ENCODE assay signal across 16 cellular contexts in genomic region chr6:43268348-43268685, GRCh38. TPM values are rescaled to one million over a fixed set of nuclear protein-coding genes. Genes with fewer than 3 reads are reported as not detected.
DNase-seq lines count a peak whose midpoint lies in the region; ATAC-seq, FAIRE-seq and TF ChIP-seq lines count a peak whose summit lies in the region.
"Had no signal": no experiment of that assay in that cellular context is flagged by ENCODE, and none has a peak within 500 bp of the region (broad histone marks: within the 10 kb centered on the region; RNA-seq: fewer than 3 reads in every experiment).

No MANE protein-coding gene starts in this region.

- peak overlapping the region; percentile 27; the same call in 1 of the 2 replicates for H2BK12ac ChIP-seq in H1 (ENCODE audit: low read depth, low read length)

- DNase-seq in NCI-H69 (lab: John Stamatoyannopoulos, UW) (peak; percentile 47), H1 (ENCODE audit: low read depth in 1 of 2, low spot score in 2 of 2) (no peak), mesendoderm (no peak), AG20443 (ENCODE audit: low spot score) (no peak), HuH-7 (ENCODE audit: low spot score) (no peak)
- DNase-seq in activated CD4-positive, alpha-beta T cell treated with anti-CD3 and anti-CD28 coated beads for 4 hours, result no peak
- DNase-seq: activated T-cell treated with anti-CD3 and anti-CD28 coated beads, Interleukin-2, amount 50 U/mL, for 48 hours; CD4-positive, CD25-positive, alpha-beta regulatory T cell; kidney glomerular epithelial cell; NCI-H226; psoas muscle; upper lobe of left lung had no signal

- ATAC-seq in HG03469 (IDR thresholded peaks at IDR 0.05; ENCODE audit: unreplicated experiment), result no peak

- FAIRE-seq in H1 (lab: Jason Lieb, UNC), result no peak

- no peak overlapping the region for H3K18ac ChIP-seq in H1 (ENCODE audit: extremely low read depth, low read length)
- H3K18ac ChIP-seq in mesendoderm (ENCODE audit: low read length), result no peak overlapping the region

- H3K27me3 ChIP-seq in H1 (replicated peaks in 1 of 4; ENCODE audit: control insufficient read depth in 3 of 4, extremely low read depth in 1 of 4, insufficient read depth in 3 of 4, low read length in 3 of 4) (peaks cover 2 to 37% (median 31%) of the 10 kb centered on the region in 4 experiments), mesendoderm (ENCODE audit: insufficient read depth, low read length, poor library complexity) (peaks cover under 1% of the 10 kb centered on the region)

- 0 out of 2 replicates have a peak overlapping the region, but pooled peaks have one; percentile 75 for H2BK15ac ChIP-seq in H1 (ENCODE audit: low read length)
- H2BK15ac ChIP-seq in mesendoderm (replicated peaks; ENCODE audit: low read depth), result no peak overlapping the region

- no peaks in the 10 kb centered on the region for H4K20me1 ChIP-seq in H1 (replicated peaks in 1 of 2; ENCODE audit: control insufficient read depth in 1 of 2, insufficient read depth in 2 of 2, low read length in 2 of 2)

- no peak overlapping the region for H3K56ac ChIP-seq in H1 (replicated peaks; ENCODE audit: insufficient read length, low read depth, low read length)
- peak overlapping the region; percentile 50 for H3K56ac ChIP-seq in mesendoderm (ENCODE audit: low read length)

- H3K79me2 ChIP-seq in H1 (ENCODE audit: control insufficient read depth in 1 of 2, insufficient read depth in 2 of 2, low read length in 2 of 2) (no peaks in the 10 kb centered on the region), mesendoderm (ENCODE audit: control insufficient read depth, insufficient read depth, low read length) (no peaks in the 10 kb centered on the region)

- no peak for TF ChIP-seq POLR2A in H1 (IDR thresholded peaks at IDR 0.05; ENCODE audit: control extremely low read depth in 1 of 2, low read depth in 2 of 2, low read length in 2 of 2)

- H3K14ac ChIP-seq in H1 (ENCODE audit: insufficient read length), result no peak overlapping the region

- H3K4me3 ChIP-seq in H1 (ENCODE audit: extremely low read depth in 1 of 4, insufficient read depth in 2 of 4, low read depth in 3 of 4, low read length in 4 of 4) (no peak overlapping the region), mesendoderm (ENCODE audit: low read length) (no peak overlapping the region)
- H3K4me3 ChIP-seq: psoas muscle, upper lobe of left lung had no signal

- POLR2A ChIA-PET in H1 (lab: Charles Lee; ENCODE audit: partially characterized antibody), result interaction anchor here (0.7 to 2.2 kb wide), 6 partner anchors 9 to 49 kb away, joined by 3 to 5 read pairs (median 5); no protein-coding TSS in a partner anchor

- H2AK5ac ChIP-seq in H1 (ENCODE audit: low read depth, low read length) (0 out of 2 replicates have a peak overlapping the region, but pooled peaks have one; percentile 17), mesendoderm (ENCODE audit: low read length) (peak overlapping the region; percentile 31)

- no peak overlapping the region for H2BK120ac ChIP-seq in H1 (replicated peaks; ENCODE audit: low read depth, low read length)
- H2BK120ac ChIP-seq in mesendoderm (ENCODE audit: low read depth, low read length), result no peak overlapping the region

- no peak overlapping the region for H2AFZ ChIP-seq in H1 (ENCODE audit: low read length)

- peaks cover 3 to 29% (median 17%) of the 10 kb centered on the region in 4 experiments for H3K4me1 ChIP-seq in H1 (replicated peaks in 1 of 4; ENCODE audit: control insufficient read depth in 3 of 4, insufficient read depth in 4 of 4, low read length in 3 of 4)
- peaks cover 11% of the 10 kb centered on the region for H3K4me1 ChIP-seq in mesendoderm (ENCODE audit: control insufficient read depth, low read depth, low read length)

- 74% methylated on average over 3 of the region's 3 CpGs; no CpG with 5 or more reads in 1 of the 2 experiments for WGBS in H1 (ENCODE audit: extremely low coverage in 1 of 2, insufficient coverage in 1 of 2, insufficient read length in 1 of 2, insufficient replicate concordance in 2 of 2, low coverage in 1 of 2, low lambda C conversion rate in 2 of 2, missing lambda C conversion rate in 1 of 2), 2 experiments
- WGBS in mesendoderm (ENCODE audit: extremely low coverage, insufficient coverage, low lambda C conversion rate), result no CpG with 5 or more reads among the region's 3 CpGs

- CTCF ChIA-PET in H1 (lab: Charles Lee; ENCODE audit: partially characterized antibody), result interaction anchor here (0.7 to 9.4 kb wide), 20 partner anchors 9 to 239 kb away, joined by 3 to 78 read pairs (median 4); partner anchors contain the start of gene CRIP3

- 0 out of 2 replicates have a peak overlapping the region, but pooled peaks have one; percentile 6 for H2BK20ac ChIP-seq in H1 (ENCODE audit: low read length)

- no peak overlapping the region for H2BK5ac ChIP-seq in H1 (ENCODE audit: low read depth, low read length)
- H2BK5ac ChIP-seq in mesendoderm (ENCODE audit: low read length), result no peak overlapping the region

- H3K79me1 ChIP-seq in H1 (ENCODE audit: low read depth, low read length) (no peaks in the 10 kb centered on the region), mesendoderm (ENCODE audit: low read length) (no peaks in the 10 kb centered on the region)

- H3K27ac ChIP-seq in H1 (ENCODE audit: low read depth, low read length) (no peak overlapping the region), mesendoderm (ENCODE audit: low read depth, low read length) (no peak overlapping the region), temporal lobe (ENCODE audit: low read depth, low read length) (peak overlapping the region; percentile 70)
- H3K27ac ChIP-seq: KMS-11, psoas muscle, upper lobe of left lung, VCaP had no signal

- H3K36me3 ChIP-seq in H1 (ENCODE audit: control insufficient read depth in 2 of 4, insufficient read depth in 4 of 4, low read length in 3 of 4) (no peaks in the 10 kb centered on the region), mesendoderm (ENCODE audit: control insufficient read depth, insufficient read depth, low read length) (no peaks in the 10 kb centered on the region)
- H3K36me3 ChIP-seq: upper lobe of left lung had no signal

- TF ChIP-seq RAD21 in H1 (IDR thresholded peaks at IDR 0.05 in 1 of 2, conservative IDR thresholded peaks at IDR 0.05 in 1 of 2; ENCODE audit: low read depth in 2 of 2, low read length in 2 of 2), result no peak

- no peak for TF ChIP-seq EP300 in H1 (IDR thresholded peaks at IDR 0.05; ENCODE audit: borderline replicate concordance in 1 of 2, low read depth in 2 of 2, low read length in 2 of 2)

- H4K5ac ChIP-seq in H1 (ENCODE audit: insufficient read length, low read depth, low read length), result no peak overlapping the region
- H4K5ac ChIP-seq in mesendoderm (ENCODE audit: low read length), result no peak overlapping the region

- H3K9ac ChIP-seq in H1 (replicated peaks in 1 of 4; ENCODE audit: extremely low read depth in 1 of 4, low read depth in 3 of 4, low read length in 3 of 4) (no peak overlapping the region), mesendoderm (ENCODE audit: low read length) (no peak overlapping the region)
- H3K9ac ChIP-seq: KMS-11 had no signal

- no peak overlapping the region for H4K8ac ChIP-seq in H1 (ENCODE audit: extremely low read depth, insufficient read depth, low read length)
- no peak overlapping the region for H4K8ac ChIP-seq in mesendoderm (ENCODE audit: low read depth, low read length)

- H3K23me2 ChIP-seq in H1 (ENCODE audit: low read depth, low read length), result peaks cover 4% of the 10 kb centered on the region; the same call in 1 of the 2 replicates

- no peak for TF ChIP-seq CTCF in H1 (IDR thresholded peaks at IDR 0.05; ENCODE audit: control extremely low read depth in 1 of 3, insufficient read depth in 1 of 3, low read depth in 1 of 3, low read length in 3 of 3)

- no peak overlapping the region for H3K23ac ChIP-seq in H1 (ENCODE audit: insufficient read length)
- H3K23ac ChIP-seq in mesendoderm (ENCODE audit: low read length), result no peak overlapping the region

- H3K4me2 ChIP-seq in H1 (ENCODE audit: insufficient read depth in 1 of 2, low read depth in 2 of 2, low read length in 2 of 2) (no peak overlapping the region; a peak in 1 of 4 replicates), mesendoderm (ENCODE audit: low read length) (no peak overlapping the region)
- H3K4me2 ChIP-seq: KMS-11 had no signal

- no peaks in the 10 kb centered on the region for H3K9me3 ChIP-seq in H1 (ENCODE audit: insufficient read depth in 2 of 2, low read depth in 1 of 2, low read length in 1 of 2)
- H3K9me3 ChIP-seq: psoas muscle, upper lobe of left lung had no signal

- H4K91ac ChIP-seq in H1 (replicated peaks; ENCODE audit: insufficient read length, low read length), result no peak overlapping the region

- no peak overlapping the region for H3K4ac ChIP-seq in H1 (replicated peaks; ENCODE audit: insufficient read length, low read depth, low read length)
- H3K4ac ChIP-seq in mesendoderm (ENCODE audit: low read depth, low read length), result no peak overlapping the region

RNA-seq across cellular contexts. Expression of gene TTBK1, which starts 25.0 kb away (rescaled TPM):
- 1.5 and 1.6 TPM in 2 replicates for total RNA-seq in H1 (2021; fragmentation: NEBNext Ultra II Directional; extraction: Animal tissue kit (Norgen Biotek cat#: 25700))
- 0.53 and 0.63 TPM in 2 replicates for polyA plus RNA-seq in H1 (2011; rRNA removed)
- 0.70 TPM for polyA plus RNA-seq in H1 (2011; cell fraction: cytosol; rRNA removed)
- 1.9 TPM for polyA plus RNA-seq in H1 (2011; cell fraction: nucleus; rRNA removed)
- polyA plus RNA-seq in H1 (2012, experiment 1 of 2), result 0.68 to 1.1 TPM (median 0.97 TPM) in 4 replicates
- 0.50 TPM for polyA plus RNA-seq in H1 (2012, experiment 2 of 2)
- 0.26 TPM for polyA plus RNA-seq in H1 (2013, experiment 1 of 2)
- polyA plus RNA-seq in H1 (2013, experiment 2 of 2), result 0.22 TPM
- 0.60 and 0.76 TPM in 2 replicates for polyA minus RNA-seq in H1 (2011; rRNA and poly(A)+ RNA removed)
- 0.66 TPM for polyA minus RNA-seq in H1 (2011; cell fraction: cytosol; rRNA and poly(A)+ RNA removed)
- polyA minus RNA-seq in H1 (2011; cell fraction: nucleus; rRNA and poly(A)+ RNA removed), result 1.1 TPM
- 0.06 TPM for polyA plus RNA-seq in mesendoderm (2013, experiment 1 of 2)
- polyA plus RNA-seq in mesendoderm (2013, experiment 2 of 2), result 0.07 TPM
- total RNA-seq in temporal lobe, result 15.0 TPM
- total RNA-seq: psoas muscle had no signal
- polyA plus RNA-seq: CD4-positive, CD25-positive, alpha-beta regulatory T cell had no signal

RNA-seq across cellular contexts. Expression of gene SLC22A7, which starts 29.7 kb away (rescaled TPM):
- total RNA-seq in H1 (2021; fragmentation: NEBNext Ultra II Directional; extraction: Animal tissue kit (Norgen Biotek cat#: 25700)), result not detected in 2 replicates
- not detected in 2 replicates for polyA plus RNA-seq in H1 (2011; rRNA removed)
- polyA plus RNA-seq in H1 (2011; cell fraction: cytosol; rRNA removed), result not detected
- not detected for polyA plus RNA-seq in H1 (2011; cell fraction: nucleus; rRNA removed)
- 0.13 to 0.58 TPM (median 0.47 TPM) in 3 of 4 replicates, not detected in the other for polyA plus RNA-seq in H1 (2012, experiment 1 of 2)
- polyA plus RNA-seq in H1 (2012, experiment 2 of 2), result 0.22 TPM
- not detected for polyA plus RNA-seq in H1 (2013, experiment 1 of 2)
- polyA plus RNA-seq in H1 (2013, experiment 2 of 2), result not detected
- not detected in 2 replicates for polyA minus RNA-seq in H1 (2011; rRNA and poly(A)+ RNA removed)
- polyA minus RNA-seq in H1 (2011; cell fraction: cytosol; rRNA and poly(A)+ RNA removed), result not detected
- not detected for polyA minus RNA-seq in H1 (2011; cell fraction: nucleus; rRNA and poly(A)+ RNA removed)
- polyA plus RNA-seq in mesendoderm (2013, experiment 1 of 2), result not detected
- not detected for polyA plus RNA-seq in mesendoderm (2013, experiment 2 of 2)
- total RNA-seq in temporal lobe, result 0.25 TPM
- total RNA-seq: CD4-positive, CD25-positive, alpha-beta regulatory T cell; psoas muscle; upper lobe of left lung had no signal
- polyA plus RNA-seq: CD4-positive, CD25-positive, alpha-beta regulatory T cell; psoas muscle had no signal

RNA-seq across cellular contexts. Expression of gene DNPH1, which starts 39.0 kb away (rescaled TPM):
- total RNA-seq in H1 (2021; fragmentation: NEBNext Ultra II Directional; extraction: Animal tissue kit (Norgen Biotek cat#: 25700)), result 33.9 and 37.2 TPM in 2 replicates
- 134 and 168 TPM in 2 replicates for polyA plus RNA-seq in H1 (2011; rRNA removed)
- 125 TPM for polyA plus RNA-seq in H1 (2011; cell fraction: cytosol; rRNA removed)
- polyA plus RNA-seq in H1 (2011; cell fraction: nucleus; rRNA removed), result 70.6 TPM
- 48.8 to 75.5 TPM (median 71.2 TPM) in 4 replicates for polyA plus RNA-seq in H1 (2012, experiment 1 of 2)
- polyA plus RNA-seq in H1 (2012, experiment 2 of 2), result 54.9 TPM
- 53.9 TPM for polyA plus RNA-seq in H1 (2013, experiment 1 of 2)
- 54.5 TPM for polyA plus RNA-seq in H1 (2013, experiment 2 of 2)
- 7.8 and 8.3 TPM in 2 replicates for polyA minus RNA-seq in H1 (2011; rRNA and poly(A)+ RNA removed)
- polyA minus RNA-seq in H1 (2011; cell fraction: cytosol; rRNA and poly(A)+ RNA removed), result 11.4 TPM
- 24.6 TPM for polyA minus RNA-seq in H1 (2011; cell fraction: nucleus; rRNA and poly(A)+ RNA removed)
- polyA plus RNA-seq in mesendoderm (2013, experiment 1 of 2), result 36.2 TPM
- 35.8 TPM for polyA plus RNA-seq in mesendoderm (2013, experiment 2 of 2)
- 12.8 TPM for total RNA-seq in temporal lobe

RNA-seq across cellular contexts. Expression of gene CRIP3, which starts 40.3 kb away (rescaled TPM):
- total RNA-seq in H1 (2021; fragmentation: NEBNext Ultra II Directional; extraction: Animal tissue kit (Norgen Biotek cat#: 25700)), result 37.6 and 46.3 TPM in 2 replicates
- 34.0 and 38.7 TPM in 2 replicates for polyA plus RNA-seq in H1 (2011; rRNA removed)
- 46.8 TPM for polyA plus RNA-seq in H1 (2011; cell fraction: cytosol; rRNA removed)
- polyA plus RNA-seq in H1 (2011; cell fraction: nucleus; rRNA removed), result 124 TPM
- 39.4 to 44.3 TPM (median 42.3 TPM) in 4 replicates for polyA plus RNA-seq in H1 (2012, experiment 1 of 2)
- 30.4 TPM for polyA plus RNA-seq in H1 (2012, experiment 2 of 2)
- 40.4 TPM for polyA plus RNA-seq in H1 (2013, experiment 1 of 2)
- polyA plus RNA-seq in H1 (2013, experiment 2 of 2), result 36.5 TPM
- 22.8 and 23.5 TPM in 2 replicates for polyA minus RNA-seq in H1 (2011; rRNA and poly(A)+ RNA removed)
- polyA minus RNA-seq in H1 (2011; cell fraction: cytosol; rRNA and poly(A)+ RNA removed), result 17.9 TPM
- 22.5 TPM for polyA minus RNA-seq in H1 (2011; cell fraction: nucleus; rRNA and poly(A)+ RNA removed)
- polyA plus RNA-seq in mesendoderm (2013, experiment 1 of 2), result 7.6 TPM
- polyA plus RNA-seq in mesendoderm (2013, experiment 2 of 2), result 7.5 TPM
- total RNA-seq in temporal lobe, result 3.0 TPM
